Comparison of ENCODE assay signal across 9 cellular contexts in genomic region chr10:63977329-63977923, GRCh38.
DNase-seq lines count a peak whose midpoint lies in the region; ATAC-seq and TF ChIP-seq lines count a peak whose summit lies in the region.
"Had no signal": no experiment of that assay in that cellular context is flagged by ENCODE, and none has a peak within 500 bp of the region (broad histone marks: within the 10 kb centered on the region; RNA-seq: fewer than 3 reads in every experiment).

No MANE protein-coding gene starts in this region.

- no peaks in the 10 kb centered on the region for H3K36me3 Mint-ChIP-seq in effector memory CD8-positive, alpha-beta T cell (ENCODE audit: insufficient read depth)

- peaks cover 0 to 6% of the 10 kb centered on the region in 2 donors for H3K9me3 Mint-ChIP-seq in effector memory CD8-positive, alpha-beta T cell

- peaks cover 0 to 5% of the 10 kb centered on the region in 2 donors for H3K27me3 Mint-ChIP-seq in effector memory CD8-positive, alpha-beta T cell

- no peak overlapping the region for H3K4me3 Mint-ChIP-seq in effector memory CD8-positive, alpha-beta T cell

- CTCF ChIA-PET in BJ (lab: Yijun Ruan, JAX) = interaction anchor here (0.7 to 2.1 kb wide), 9 partner anchors 9 to 116 kb away, joined by 3 to 13 read pairs (median 3); no protein-coding TSS in a partner anchor

- no peak for TF ChIP-seq POLR2A in right lobe of liver (IDR thresholded peaks at IDR 0.05)

- intact Hi-C loops in right lobe of liver (cut with DNase I) = loop anchor here in 1 of 2 donors (10.0 kb wide), 1 partner anchor 103 kb away; no protein-coding TSS in a partner anchor

- H3K4me3 ChIP-seq in BJ (ENCODE audit: low read depth, low read length) (no peak overlapping the region), right lobe of liver (no peak overlapping the region)

- ATAC-seq in GM18498 (IDR thresholded peaks at IDR 0.05; ENCODE audit: unreplicated experiment) (peak; percentile 64), HG02763 (IDR thresholded peaks at IDR 0.05; ENCODE audit: unreplicated experiment) (peak; percentile 51), right lobe of liver (peak; percentile 65 to 87 (median 80))
- no peak for ATAC-seq in effector memory CD8-positive, alpha-beta T cell (replicated peaks)

- no peak overlapping the region for H3K27ac Mint-ChIP-seq in effector memory CD8-positive, alpha-beta T cell

- H3K36me3 ChIP-seq in BJ (ENCODE audit: control insufficient read depth, insufficient read depth, low read length) (no peaks in the 10 kb centered on the region), right lobe of liver (no peaks in the 10 kb centered on the region)
- H3K36me3 ChIP-seq: neutrophil had no signal

- no peaks in the 10 kb centered on the region for H3K9me3 ChIP-seq in right lobe of liver
- H3K9me3 ChIP-seq: neutrophil had no signal

- no peaks in the 10 kb centered on the region for H3K4me1 Mint-ChIP-seq in effector memory CD8-positive, alpha-beta T cell (ENCODE audit: low read depth in 2 of 2)

- peak; percentile 51 for TF ChIP-seq CTCF in BJ (IDR thresholded peaks at IDR 0.05; ENCODE audit: insufficient read depth, low read depth, low read length)
- TF ChIP-seq CTCF in right lobe of liver (IDR thresholded peaks at IDR 0.05) = peak; percentile 43 to 70 (median 64)

- no peak overlapping the region for H3K27ac ChIP-seq in right lobe of liver
- H3K27ac ChIP-seq: neutrophil had no signal

- no peaks in the 10 kb centered on the region for H3K4me1 ChIP-seq in right lobe of liver

- POLR2A ChIA-PET in BJ (lab: Charles Lee) = no interaction called here

- H3K27me3 ChIP-seq in BJ (ENCODE audit: control insufficient read depth, insufficient read depth, low read length) = no peaks in the 10 kb centered on the region
- no peaks in the 10 kb centered on the region for H3K27me3 ChIP-seq in right lobe of liver
- H3K27me3 ChIP-seq: neutrophil had no signal

- 0% methylated on average over 1 of the region's 1 CpG for WGBS in right lobe of liver (ENCODE audit: insufficient coverage, low coverage, low lambda C conversion rate, missing lambda C conversion rate)

- no peak for DNase-seq in BJ (ENCODE audit: low read depth)
- DNase-seq in NCI-H748 (lab: John Stamatoyannopoulos, UW; ENCODE audit: unreplicated experiment) = peak; percentile 44
- DNase-seq in cerebellar cortex (ENCODE audit: low spot score) = peak; percentile 65
- no peak for DNase-seq in right lobe of liver
- no peak for DNase-seq in NK-92 (lab: John Stamatoyannopoulos, UW; ENCODE audit: unreplicated experiment)
- DNase-seq in effector memory CD8-positive, alpha-beta T cell = no peak

Comparison
In these comparisons a context has a peak if more than half of its experiments do, and no peak if none do; other contexts are left out.
1. DNase-seq: peak in NCI-H748 (single experiment) and cerebellar cortex (single experiment); none in BJ (single experiment), right lobe of liver (0 of 3), NK-92 (single experiment) and effector memory CD8-positive, alpha-beta T cell (0 of 3).